ENCODE assay signal across 8 cellular contexts in the genomic region with DNA sequence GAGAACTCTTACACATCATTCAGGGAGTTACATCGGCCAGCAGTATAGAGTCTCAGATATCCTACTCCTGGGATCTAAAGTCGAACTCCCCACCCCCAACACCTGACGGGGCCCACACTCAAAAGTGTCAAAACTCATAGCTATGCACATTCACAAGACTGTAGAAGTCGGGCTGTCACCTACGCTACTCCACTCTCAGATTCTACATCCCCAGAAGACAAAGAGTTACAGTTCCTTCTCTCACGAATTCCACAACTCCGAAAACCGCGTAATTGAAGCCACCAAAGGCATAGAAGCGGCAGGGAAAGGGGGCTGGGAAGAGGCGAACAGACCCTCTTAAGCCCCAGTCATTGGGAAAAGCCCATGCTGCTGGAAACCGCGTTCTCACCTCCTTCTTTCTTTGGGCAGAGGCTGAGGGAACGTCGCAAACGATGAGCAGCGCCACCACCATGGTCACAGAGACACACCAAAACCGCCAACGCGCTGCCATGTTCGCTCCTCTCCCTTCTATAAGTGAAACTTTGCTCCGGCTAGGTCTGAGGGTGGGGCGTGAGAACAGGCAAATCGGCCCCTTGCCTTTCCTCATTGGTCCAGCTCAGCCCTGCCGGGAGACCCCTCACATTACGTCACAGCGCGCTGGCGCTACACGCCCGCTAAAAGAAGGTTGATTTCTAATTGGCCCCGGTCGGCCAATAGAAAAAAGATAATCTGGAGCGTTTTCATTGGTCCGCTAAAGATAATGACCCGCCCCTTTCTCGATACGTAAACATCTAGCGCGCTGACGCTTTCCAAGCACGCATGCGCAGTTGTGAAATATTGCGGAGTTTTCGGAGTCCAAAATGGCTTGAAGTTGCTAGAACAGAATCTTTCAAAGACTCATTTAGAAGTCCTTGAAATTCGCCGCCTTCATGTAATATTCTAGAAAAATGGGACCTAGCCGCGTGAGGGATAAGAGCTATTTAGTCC. TPM values are rescaled to one million over a fixed set of nuclear protein-coding genes. Genes with fewer than 3 reads are reported as not detected.
DNase-seq lines count a peak whose midpoint lies in the region; ATAC-seq and TF ChIP-seq lines count a peak whose summit lies in the region.

A gene (minus strand): TSS at position 515 of the 966 bp plus-strand sequence. CDS start 25 bp downstream, at position 490.

- peak within 1 kb of the TSS; percentile 98 for H3K4me3 Mint-ChIP-seq in HFFc6
- H3K4me3 Mint-ChIP-seq in activated naive CD4-positive, alpha-beta T cell treated with anti-CD3 and anti-CD28 coated beads, Interleukin-2, amount 10 ng/mL, durations not matched to agents 7 days and 5 days: peak within 1 kb of the TSS; percentile 93

- peak within 1 kb of the TSS; percentile 92 for H3K9ac ChIP-seq in SK-N-MC (ENCODE audit: insufficient read length)

- peak; percentile 80 for DNase-seq in GM04503 (ENCODE audit: low read depth)
- DNase-seq in HFFc6: peak; percentile 94
- peak; percentile 96 for DNase-seq in NB4 (ENCODE audit: low read depth)
- DNase-seq in SK-N-MC (ENCODE audit: low read depth, low spot score): peak; percentile 92
- DNase-seq in activated naive CD4-positive, alpha-beta T cell treated with anti-CD3 and anti-CD28 coated beads, Interleukin-2, amount 10 ng/mL, durations not matched to agents 7 days and 5 days: peak; percentile 93
- peak; percentile 13 to 92 (median 80) for DNase-seq in substantia nigra (lab: John Stamatoyannopoulos, UW)

- peak within 1 kb of the TSS; percentile 95 for H3K27ac Mint-ChIP-seq in HFFc6
- peak within 1 kb of the TSS; percentile 100 for H3K27ac Mint-ChIP-seq in activated naive CD4-positive, alpha-beta T cell treated with anti-CD3 and anti-CD28 coated beads, Interleukin-2, amount 10 ng/mL, durations not matched to agents 7 days and 5 days

- TF ChIP-seq POLR2A in NB4 (IDR thresholded peaks at IDR 0.05; ENCODE audit: extremely low read depth, insufficient read length): peak; percentile 72
- TF ChIP-seq POLR2A in gastroesophageal sphincter (IDR thresholded peaks at IDR 0.05): peak; percentile 78 to 86

- H3K36me3 ChIP-seq in SK-N-MC (ENCODE audit: insufficient read depth, low read length): peaks cover under 1% of the 10 kb centered on the region; the same call in 1 of the 2 replicates
- no peaks in the 10 kb centered on the region for H3K36me3 ChIP-seq in gastroesophageal sphincter
- H3K36me3 ChIP-seq in neutrophil: no peaks in the 10 kb centered on the region

- peaks cover 5% of the 10 kb centered on the region; the same call in 1 of the 2 replicates for H3K36me3 Mint-ChIP-seq in HFFc6 (ENCODE audit: low read depth)
- peaks cover 11% of the 10 kb centered on the region for H3K36me3 Mint-ChIP-seq in activated naive CD4-positive, alpha-beta T cell treated with anti-CD3 and anti-CD28 coated beads, Interleukin-2, amount 10 ng/mL, durations not matched to agents 7 days and 5 days

- H3K27ac ChIP-seq in SK-N-MC (peak within 1 kb of the TSS; percentile 91), gastroesophageal sphincter (peak within 1 kb of the TSS; percentile 91 to 100 (median 92)), neutrophil (peak within 1 kb of the TSS; percentile 93), substantia nigra (ENCODE audit: low read depth, low read length, poor library complexity, severe bottlenecking) (peak within 1 kb of the TSS; percentile 81)

- H3K4me3 ChIP-seq in NB4 (ENCODE audit: low read depth, low read length): peak within 1 kb of the TSS; percentile 94
- peak within 1 kb of the TSS; percentile 82 for H3K4me3 ChIP-seq in SK-N-MC
- H3K4me3 ChIP-seq in gastroesophageal sphincter: peak within 1 kb of the TSS; percentile 64 to 100
- peak within 1 kb of the TSS; percentile 68 to 88 for H3K4me3 ChIP-seq in neutrophil (ENCODE audit: low read depth in 1 of 2, low read length in 1 of 2)

- ATAC-seq in gastroesophageal sphincter: peak; percentile 97

- H3K4me1 Mint-ChIP-seq in HFFc6 (ENCODE audit: low read depth): peaks cover 18% of the 10 kb centered on the region
- H3K4me1 Mint-ChIP-seq in activated naive CD4-positive, alpha-beta T cell treated with anti-CD3 and anti-CD28 coated beads, Interleukin-2, amount 10 ng/mL, durations not matched to agents 7 days and 5 days: peaks cover 26% of the 10 kb centered on the region

- TF ChIP-seq EP300 in gastroesophageal sphincter (IDR thresholded peaks at IDR 0.05): no peak

- CTCF ChIA-PET in activated naive CD4-positive, alpha-beta T cell treated with anti-CD3 and anti-CD28 coated beads, Interleukin-2, amount 10 ng/mL, durations not matched to agents 7 days and 5 days (lab: Charles Lee): interaction anchor here (0.9 kb wide), 1 partner anchor 128 kb away, joined by 3 read pairs; no protein-coding TSS in a partner anchor

- H3K4me1 ChIP-seq in gastroesophageal sphincter (peaks cover 0 to 24% (median 6%) of the 10 kb centered on the region in 3 donors), neutrophil (ENCODE audit: control insufficient read depth in 1 of 2, insufficient read depth in 1 of 2, low read depth in 1 of 2, low read length in 1 of 2) (peaks cover 13 to 19% of the 10 kb centered on the region in 2 experiments)

- H3K27me3 Mint-ChIP-seq in HFFc6 (ENCODE audit: insufficient read depth): peaks cover 8% of the 10 kb centered on the region
- no peaks in the 10 kb centered on the region for H3K27me3 Mint-ChIP-seq in activated naive CD4-positive, alpha-beta T cell treated with anti-CD3 and anti-CD28 coated beads, Interleukin-2, amount 10 ng/mL, durations not matched to agents 7 days and 5 days

- TF ChIP-seq CTCF in HFFc6 (IDR thresholded peaks at IDR 0.05) (no peak; the same call in 1 of the 2 replicates), NB4 (IDR thresholded peaks at IDR 0.05; ENCODE audit: low read depth, low read length) (no peak), gastroesophageal sphincter (IDR thresholded peaks at IDR 0.05) (no peak), neutrophil (IDR thresholded peaks at IDR 0.05) (no peak)

- 0 to 45% methylated on average over 9 to 37 of the region's 49 CpGs for WGBS in gastroesophageal sphincter (ENCODE audit: low coverage in 1 of 2), 2 donors

- no peaks in the 10 kb centered on the region for H3K9me3 ChIP-seq in SK-N-MC (ENCODE audit: low read depth, low read length)
- no peaks in the 10 kb centered on the region for H3K9me3 ChIP-seq in gastroesophageal sphincter
- H3K9me3 ChIP-seq in neutrophil: no peaks in the 10 kb centered on the region

- H3K27me3 ChIP-seq in gastroesophageal sphincter: no peaks in the 10 kb centered on the region
- H3K27me3 ChIP-seq in neutrophil: no peaks in the 10 kb centered on the region

- no peaks in the 10 kb centered on the region for H3K9me3 Mint-ChIP-seq in HFFc6
- H3K9me3 Mint-ChIP-seq in activated naive CD4-positive, alpha-beta T cell treated with anti-CD3 and anti-CD28 coated beads, Interleukin-2, amount 10 ng/mL, durations not matched to agents 7 days and 5 days: no peaks in the 10 kb centered on the region

RNA-seq across cellular contexts. Expression of the gene that starts here (rescaled TPM):
- total RNA-seq in HFFc6 (2021; fragmentation: NEBNext Ultra II Directional; extraction: Animal tissue kit (Norgen Biotek cat#: 25700)): 10 to 100 TPM; 70.3 to 77.5 (median 74.2) TPM
- total RNA-seq in gastroesophageal sphincter: 10 to 100 TPM; 23.6 to 37.8 (median 31.9) TPM

Comparison
In these comparisons a context has a peak if more than half of its experiments do, and no peak if none do; other contexts are left out.
1. Peak in every context shown above with its lines: DNase-seq, ATAC-seq, H3K4me3 ChIP-seq and H3K27ac ChIP-seq.